ENCODE assay signal across 8 cellular contexts in genomic region chr9:22009563-22009867, GRCh38. TPM values are rescaled to one million over a fixed set of nuclear protein-coding genes. Genes with fewer than 3 reads are reported as not detected.
A peak's percentile ranks its signal among the peaks of the same experiment; 100 is the strongest.
DNase-seq lines count a peak whose midpoint lies in the region; ATAC-seq, FAIRE-seq and TF ChIP-seq lines count a peak whose summit lies in the region.

No MANE protein-coding gene starts in this region.

- no peak for FAIRE-seq in D721Med (lab: Jason Lieb, UNC)

- no peak overlapping the region for H3K27ac Mint-ChIP-seq in activated CD8-positive, alpha-beta memory T cell treated with anti-CD3 and anti-CD28 coated beads, Interleukin-2, amount 10 ng/mL, durations not matched to agents 7 days and 5 days

- H3K9me3 ChIP-seq in muscle layer of duodenum (ENCODE audit: control insufficient read depth in 1 of 2, low read length in 2 of 2): no peaks in the 10 kb centered on the region

- H3K27me3 Mint-ChIP-seq in activated CD8-positive, alpha-beta memory T cell treated with anti-CD3 and anti-CD28 coated beads, Interleukin-2, amount 10 ng/mL, durations not matched to agents 7 days and 5 days: peaks cover 50% of the 10 kb centered on the region

- H3K27me3 ChIP-seq in muscle layer of duodenum (ENCODE audit: low read depth, low read length): peaks cover 18% of the 10 kb centered on the region

- peaks cover 0 to 4% of the 10 kb centered on the region in 2 donors for H3K36me3 ChIP-seq in muscle layer of duodenum (ENCODE audit: control insufficient read depth in 1 of 2, insufficient read depth in 2 of 2, low read length in 2 of 2)

- H3K27ac ChIP-seq in muscle layer of duodenum (ENCODE audit: low read length): no peak overlapping the region

- in situ Hi-C loops in astrocyte of the cerebellum (cut with HindIII; ENCODE audit: low sequenced_read_pairs): loop anchor here (25.0 kb wide), 1 partner anchor 197 kb away; the partner anchor contains the start of gene MTAP

- TF ChIP-seq CTCF in astrocyte of the cerebellum (IDR thresholded peaks at IDR 0.05; ENCODE audit: low read depth, low read length, missing control alignments) (peak; percentile 27), D721Med (IDR thresholded peaks at IDR 0.05; ENCODE audit: insufficient read depth, missing control alignments) (no peak)

- peaks cover 30% of the 10 kb centered on the region for H3K4me1 Mint-ChIP-seq in activated CD8-positive, alpha-beta memory T cell treated with anti-CD3 and anti-CD28 coated beads, Interleukin-2, amount 10 ng/mL, durations not matched to agents 7 days and 5 days

- DNase-seq in activated CD8-positive, alpha-beta memory T cell treated with anti-CD3 and anti-CD28 coated beads, Interleukin-2, amount 10 ng/mL, durations not matched to agents 7 days and 5 days: no peak
- DNase-seq in activated CD8-positive, alpha-beta memory T cell treated with anti-CD3 and anti-CD28 coated beads, Interleukin-2, amount 50 U/mL, for 48 hours: no peak
- DNase-seq in astrocyte of the cerebellum (ENCODE audit: low read depth): no peak
- DNase-seq in D721Med (ENCODE audit: insufficient read length, low spot score): no peak
- DNase-seq in 8988T: no peak
- no peak for DNase-seq in NCI-H2171 treated with DMSO at 0.1 percent for 48 hours (lab: John Stamatoyannopoulos, UW)

- CTCF ChIA-PET in activated CD8-positive, alpha-beta memory T cell treated with anti-CD3 and anti-CD28 coated beads, Interleukin-2, amount 10 ng/mL, durations not matched to agents 7 days and 5 days (lab: Charles Lee): interaction anchor here (0.8 to 5.9 kb wide), 35 partner anchors 9 to 235 kb away, joined by 3 to 72 read pairs (median 8); partner anchors contain the start of genes CDKN2A and CDKN2B-AS1

- H3K4me3 Mint-ChIP-seq in activated CD8-positive, alpha-beta memory T cell treated with anti-CD3 and anti-CD28 coated beads, Interleukin-2, amount 10 ng/mL, durations not matched to agents 7 days and 5 days: peak overlapping the region; percentile 81

- peaks cover 4 to 13% of the 10 kb centered on the region in 2 donors for H3K4me1 ChIP-seq in muscle layer of duodenum (ENCODE audit: control insufficient read depth in 1 of 2, insufficient read depth in 2 of 2, low read length in 2 of 2)

- ATAC-seq in activated CD8-positive, alpha-beta memory T cell treated with anti-CD3 and anti-CD28 coated beads, Interleukin-2, amount 10 ng/mL, durations not matched to agents 7 days and 5 days: no peak
- peak; percentile 42 for ATAC-seq in HG03045 (IDR thresholded peaks at IDR 0.05; ENCODE audit: unreplicated experiment)

- H3K36me3 Mint-ChIP-seq in activated CD8-positive, alpha-beta memory T cell treated with anti-CD3 and anti-CD28 coated beads, Interleukin-2, amount 10 ng/mL, durations not matched to agents 7 days and 5 days: peaks cover 10% of the 10 kb centered on the region

- H3K4me3 ChIP-seq in astrocyte of the cerebellum (ENCODE audit: low read depth, low read length): peak overlapping the region; percentile 88
- peak overlapping the region; percentile 65 to 95 for H3K4me3 ChIP-seq in muscle layer of duodenum (ENCODE audit: low read depth in 1 of 2, low read length in 2 of 2)

- H3K9me3 Mint-ChIP-seq in activated CD8-positive, alpha-beta memory T cell treated with anti-CD3 and anti-CD28 coated beads, Interleukin-2, amount 10 ng/mL, durations not matched to agents 7 days and 5 days (ENCODE audit: low read depth): no peaks in the 10 kb centered on the region

RNA-seq across cellular contexts. Expression of gene CDKN2B, which starts 0.4 kb away (rescaled TPM):
- total RNA-seq in activated CD8-positive, alpha-beta memory T cell treated with anti-CD3 and anti-CD28 coated beads, Interleukin-2, amount 10 ng/mL, durations not matched to agents 7 days and 5 days: 1 to 10 TPM in 1 of 2 experiments, under 1 TPM in 1; 0.93 to 5.9 TPM

RNA-seq across cellular contexts. Expression of gene CDKN2B-AS1, which starts 14.9 kb away (rescaled TPM):
- 1 to 10 TPM; 3.3 to 3.4 TPM for total RNA-seq in activated CD8-positive, alpha-beta memory T cell treated with anti-CD3 and anti-CD28 coated beads, Interleukin-2, amount 10 ng/mL, durations not matched to agents 7 days and 5 days

RNA-seq across cellular contexts. Expression of gene CDKN2A, which starts 15.3 kb away (rescaled TPM):
- total RNA-seq in activated CD8-positive, alpha-beta memory T cell treated with anti-CD3 and anti-CD28 coated beads, Interleukin-2, amount 10 ng/mL, durations not matched to agents 7 days and 5 days: 10 to 100 TPM; 16.9 to 34.1 TPM
